In the genomic region with DNA sequence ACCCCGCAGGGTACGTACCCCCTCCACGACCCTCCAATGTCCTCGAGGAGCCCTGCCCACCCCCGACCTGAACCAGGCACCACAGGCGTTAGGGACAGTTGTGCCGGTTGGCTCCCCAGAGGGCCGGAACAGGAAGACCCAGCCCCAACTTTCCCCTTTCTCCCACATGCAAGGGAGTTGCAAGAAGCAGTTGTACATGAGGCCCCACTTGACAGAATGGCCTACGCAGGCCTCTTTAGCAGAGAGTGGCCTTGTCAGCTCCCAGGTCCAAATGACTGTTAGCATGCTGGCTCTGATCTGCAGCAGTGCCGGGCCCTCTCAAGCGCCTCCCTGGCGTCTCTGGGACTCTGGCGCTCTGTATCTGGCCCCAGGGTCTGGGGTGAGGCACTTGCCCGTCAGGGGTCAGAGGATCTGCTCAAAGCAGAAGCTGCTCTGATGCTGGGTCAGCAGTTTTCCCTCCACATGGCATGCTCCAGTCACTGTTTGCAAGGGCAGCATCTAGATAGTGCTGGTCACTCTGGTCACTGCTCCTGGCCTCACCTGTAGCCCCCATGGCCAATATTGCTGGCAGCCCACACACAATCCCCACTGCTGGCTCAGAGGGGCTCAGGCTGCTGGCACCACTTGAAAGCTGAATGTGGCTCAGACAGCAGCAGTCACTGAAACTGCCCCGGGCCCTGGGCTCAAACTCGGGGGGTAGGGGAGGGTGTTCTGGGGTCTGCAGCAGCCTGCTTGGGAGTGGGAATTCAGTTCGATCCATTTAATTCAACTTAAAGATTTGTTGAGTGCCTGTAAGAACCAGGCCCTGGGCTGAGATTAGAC, we compare ENCODE assay signal across 20 cellular contexts.
"Had no signal": no experiment of that assay in that cellular context is flagged by ENCODE, and none has a peak within 500 bp of the region (broad histone marks: within the 10 kb centered on the region; RNA-seq: fewer than 3 reads in every experiment).

No MANE protein-coding gene starts in this region.

- H3K9me3 Mint-ChIP-seq: activated naive CD4-positive, alpha-beta T cell treated with anti-CD3 and anti-CD28 coated beads, Interleukin-2, amount 50 U/mL, for 72 hours; stimulated activated naive CD8-positive, alpha-beta T cell treated with anti-CD3 and anti-CD28 coated beads, Interleukin-15, Interleukin-2, amounts not matched to agents 100 ng/mL and 50 ng/mL, for 24 hours had no signal

- ATAC-seq: activated naive CD4-positive, alpha-beta T cell treated with anti-CD3 and anti-CD28 coated beads, Interleukin-2, amount 50 U/mL, for 72 hours had no signal

- FAIRE-seq: endothelial cell of umbilical vein had no signal

- H3K4me3 Mint-ChIP-seq: stimulated activated naive CD8-positive, alpha-beta T cell treated with anti-CD3 and anti-CD28 coated beads, Interleukin-15, Interleukin-2, amounts not matched to agents 100 ng/mL and 50 ng/mL, for 24 hours had no signal

- H3K9ac ChIP-seq: SK-N-SH had no signal

- H3K4me3 ChIP-seq: colonic mucosa, lung, smooth muscle cell, upper lobe of left lung had no signal

- H3K4me2 ChIP-seq: SK-N-SH, smooth muscle cell had no signal

- H3K27ac ChIP-seq: colonic mucosa, neutrophil, upper lobe of left lung, VCaP had no signal

- H3K27ac Mint-ChIP-seq: activated naive CD4-positive, alpha-beta T cell treated with anti-CD3 and anti-CD28 coated beads, Interleukin-2, amount 50 U/mL, for 72 hours; stimulated activated naive CD8-positive, alpha-beta T cell treated with anti-CD3 and anti-CD28 coated beads, Interleukin-15, Interleukin-2, amounts not matched to agents 100 ng/mL and 50 ng/mL, for 24 hours had no signal

- DNase-seq: activated CD4-positive, alpha-beta T cell treated with anti-CD3 and anti-CD28 coated beads, Interleukin-2, amount 50 U/mL, for 48 hours; activated gamma-delta T cell; activated T-cell treated with anti-CD3 and anti-CD28 coated beads, Interleukin-2, amount 50 U/mL, for 48 hours; colonic mucosa; effector CD4-positive, alpha-beta T cell; foreskin fibroblast; glutamatergic neuron; hypothalamus; kidney glomerular epithelial cell; SK-N-SH; stimulated activated CD4-positive, alpha-beta T cell treated with anti-CD3 and anti-CD28 coated beads, Interleukin-4, amount 100 ng/mL, for 4 hours; stimulated activated CD8-positive, alpha-beta memory T cell treated with anti-CD3 and anti-CD28 coated beads, Interleukin-4, amount 100 ng/mL, for 48 hours had no signal

- H3K27me3 ChIP-seq: colonic mucosa, neutrophil, upper lobe of left lung had no signal

- H3K9me3 ChIP-seq: colonic mucosa, neutrophil, SK-N-SH, upper lobe of left lung had no signal

- H3K36me3 ChIP-seq: colonic mucosa, neutrophil, upper lobe of left lung had no signal

- H3K4me1 ChIP-seq: colonic mucosa, upper lobe of left lung had no signal

- H3K36me3 Mint-ChIP-seq: activated naive CD4-positive, alpha-beta T cell treated with anti-CD3 and anti-CD28 coated beads, Interleukin-2, amount 50 U/mL, for 72 hours had no signal
